Comparison of ENCODE assay signal across 8 cellular contexts in the genomic region with DNA sequence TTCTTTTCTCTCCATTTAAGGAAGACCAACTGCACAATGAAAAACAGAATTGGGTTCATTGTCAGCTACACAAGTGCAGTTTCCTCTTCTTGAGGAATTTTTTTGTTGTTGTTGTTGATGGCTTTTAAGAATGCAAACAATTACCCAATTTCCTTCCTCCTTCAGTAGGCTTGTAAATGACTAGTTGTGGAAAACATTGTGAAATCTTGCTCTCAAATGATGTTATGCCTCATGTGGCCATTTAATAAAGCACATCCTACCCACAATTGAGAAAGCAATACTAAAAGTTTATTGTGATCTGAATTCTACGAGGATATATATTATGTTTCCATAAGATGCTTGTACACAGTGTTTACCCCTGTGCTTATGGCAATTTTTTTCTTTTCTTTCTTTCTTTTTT.
A peak's percentile ranks its signal among the peaks of the same experiment; 100 is the strongest.
DNase-seq lines count a peak whose midpoint lies in the region; ATAC-seq and TF ChIP-seq lines count a peak whose summit lies in the region.

No MANE protein-coding gene starts in this region.

- no peak overlapping the region for H3K4me3 Mint-ChIP-seq in WTC11

- H3K27me3 ChIP-seq in mesenchymal stem cell (ENCODE audit: control insufficient read depth in 1 of 2, insufficient read depth in 1 of 2, low read length in 2 of 2), result no peaks in the 10 kb centered on the region

- H3K18ac ChIP-seq in mesenchymal stem cell (ENCODE audit: low read depth in 1 of 2, low read length in 2 of 2), result no peak overlapping the region

- ATAC-seq in HG03520 (IDR thresholded peaks at IDR 0.05; ENCODE audit: unreplicated experiment) (peak; percentile 78), WTC11 (peak; percentile 68), GM19455 (IDR thresholded peaks at IDR 0.05; ENCODE audit: unreplicated experiment) (no peak)

- H3K4me1 Mint-ChIP-seq in WTC11, result peaks cover 12% of the 10 kb centered on the region

- H3K27ac ChIP-seq in mesenchymal stem cell (ENCODE audit: low read length, poor library complexity, severe bottlenecking), result no peak overlapping the region

- CTCF ChIA-PET in WTC11 (lab: Charles Lee), result interaction anchor here (1.5 kb wide), 1 partner anchor 9 kb away, joined by 7 read pairs; no protein-coding TSS in a partner anchor
- CTCF ChIA-PET in GM10248 (lab: Yijun Ruan, JAX), result no interaction called here

- no peak overlapping the region for H2BK12ac ChIP-seq in mesenchymal stem cell (ENCODE audit: low read length in 2 of 2)

- H3K9me3 Mint-ChIP-seq in WTC11, result no peaks in the 10 kb centered on the region

- no peaks in the 10 kb centered on the region for H3K36me3 Mint-ChIP-seq in WTC11

- POLR2A ChIA-PET in WTC11 (lab: Charles Lee), result no interaction called here
- POLR2A ChIA-PET in GM10248 (lab: Yijun Ruan, JAX), result no interaction called here

- TF ChIP-seq CTCF in GM12864 (IDR thresholded peaks at IDR 0.05; ENCODE audit: low read depth, low read length, missing control alignments), result peak; percentile 21
- no peak for TF ChIP-seq CTCF in WTC11 (IDR thresholded peaks at IDR 0.05)
- no peak for TF ChIP-seq CTCF in GM10248 (IDR thresholded peaks at IDR 0.05; ENCODE audit: control extremely low read depth, extremely low read depth, low read depth, missing control alignments)

- H3K9me3 ChIP-seq in mesenchymal stem cell (ENCODE audit: control insufficient read depth, low read length), result no peaks in the 10 kb centered on the region

- H3K27me3 Mint-ChIP-seq in WTC11 (ENCODE audit: low read depth), result no peaks in the 10 kb centered on the region

- no peak overlapping the region for H4K91ac ChIP-seq in mesenchymal stem cell (ENCODE audit: low read length)

- H3K23ac ChIP-seq in mesenchymal stem cell (ENCODE audit: low read length in 2 of 2), result no peak overlapping the region

- WGBS in mesenchymal stem cell, result no CpG with 5 or more reads among the region's 1 CpG

- no peak overlapping the region for H2BK15ac ChIP-seq in mesenchymal stem cell (ENCODE audit: low read depth, poor library complexity, severe bottlenecking)

- no peak overlapping the region for H4K8ac ChIP-seq in mesenchymal stem cell (ENCODE audit: low read length)

- no peak overlapping the region for H3K4me2 ChIP-seq in mesenchymal stem cell (ENCODE audit: low read length, poor library complexity, severe bottlenecking)

- no peaks in the 10 kb centered on the region for H3K36me3 ChIP-seq in mesenchymal stem cell (ENCODE audit: control insufficient read depth in 1 of 2, insufficient read depth in 2 of 2, low read depth in 1 of 2, low read length in 2 of 2)

- H3K14ac ChIP-seq in mesenchymal stem cell (ENCODE audit: low read length in 2 of 2), result no peak overlapping the region

- no peak overlapping the region for H3K4ac ChIP-seq in mesenchymal stem cell (ENCODE audit: low read depth in 1 of 2, low read length in 2 of 2)

- H3K9ac ChIP-seq in mesenchymal stem cell (ENCODE audit: low read length), result no peak overlapping the region

- no peaks in the 10 kb centered on the region for H3K79me1 ChIP-seq in mesenchymal stem cell (replicated peaks; ENCODE audit: low read length, poor library complexity, severe bottlenecking)

- H3K27ac Mint-ChIP-seq in WTC11, result no peak overlapping the region

- H3K4me3 ChIP-seq in GM12864 (ENCODE audit: low read depth, low read length) (no peak overlapping the region), mesenchymal stem cell (ENCODE audit: insufficient read depth in 1 of 2, low read depth in 1 of 2, low read length in 2 of 2) (no peak overlapping the region)

- no peak overlapping the region for H2BK120ac ChIP-seq in mesenchymal stem cell (ENCODE audit: low read depth, low read length)

- DNase-seq in GM12864 (ENCODE audit: low read depth) (no peak), WTC11 (ENCODE audit: low spot score) (no peak), mesenchymal stem cell (peak; percentile 80), NCI-H526 treated with DMSO at 0.1 percent for 48 hours (lab: John Stamatoyannopoulos, UW) (no peak), 8988T (no peak), GM10248 (ENCODE audit: extremely low spot score) (no peak)

- no peak overlapping the region for H2AFZ ChIP-seq in mesenchymal stem cell (ENCODE audit: low read depth, low read length)

- no peak overlapping the region for H2AK5ac ChIP-seq in mesenchymal stem cell (ENCODE audit: low read length, severe bottlenecking)

- no peak overlapping the region for H2BK5ac ChIP-seq in mesenchymal stem cell (ENCODE audit: low read depth, low read length, poor library complexity, severe bottlenecking)

- H3K4me1 ChIP-seq in mesenchymal stem cell (ENCODE audit: control insufficient read depth, insufficient read depth, low read depth, low read length), result no peaks in the 10 kb centered on the region

TF ChIP-seq in WTC11, 78 proteins besides CTCF, POLR2A, EP300 and RAD21:
- TF ChIP-seq RORB (CRISPR knock-in tag; IDR thresholded peaks at IDR 0.05) (no peak), IRF2 (CRISPR knock-in tag; IDR thresholded peaks at IDR 0.05; ENCODE audit: borderline replicate concordance, low read depth) (no peak), FOXP1 (CRISPR knock-in tag; IDR thresholded peaks at IDR 0.05; ENCODE audit: borderline replicate concordance) (no peak)
- TF ChIP-seq, protein P1, sequence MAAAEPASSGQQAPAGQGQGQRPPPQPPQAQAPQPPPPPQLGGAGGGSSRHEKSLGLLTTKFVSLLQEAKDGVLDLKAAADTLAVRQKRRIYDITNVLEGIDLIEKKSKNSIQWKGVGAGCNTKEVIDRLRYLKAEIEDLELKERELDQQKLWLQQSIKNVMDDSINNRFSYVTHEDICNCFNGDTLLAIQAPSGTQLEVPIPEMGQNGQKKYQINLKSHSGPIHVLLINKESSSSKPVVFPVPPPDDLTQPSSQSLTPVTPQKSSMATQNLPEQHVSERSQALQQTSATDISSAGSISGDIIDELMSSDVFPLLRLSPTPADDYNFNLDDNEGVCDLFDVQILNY (CRISPR knock-in tag; IDR thresholded peaks at IDR 0.05), result no peak
- TF ChIP-seq, protein P2, sequence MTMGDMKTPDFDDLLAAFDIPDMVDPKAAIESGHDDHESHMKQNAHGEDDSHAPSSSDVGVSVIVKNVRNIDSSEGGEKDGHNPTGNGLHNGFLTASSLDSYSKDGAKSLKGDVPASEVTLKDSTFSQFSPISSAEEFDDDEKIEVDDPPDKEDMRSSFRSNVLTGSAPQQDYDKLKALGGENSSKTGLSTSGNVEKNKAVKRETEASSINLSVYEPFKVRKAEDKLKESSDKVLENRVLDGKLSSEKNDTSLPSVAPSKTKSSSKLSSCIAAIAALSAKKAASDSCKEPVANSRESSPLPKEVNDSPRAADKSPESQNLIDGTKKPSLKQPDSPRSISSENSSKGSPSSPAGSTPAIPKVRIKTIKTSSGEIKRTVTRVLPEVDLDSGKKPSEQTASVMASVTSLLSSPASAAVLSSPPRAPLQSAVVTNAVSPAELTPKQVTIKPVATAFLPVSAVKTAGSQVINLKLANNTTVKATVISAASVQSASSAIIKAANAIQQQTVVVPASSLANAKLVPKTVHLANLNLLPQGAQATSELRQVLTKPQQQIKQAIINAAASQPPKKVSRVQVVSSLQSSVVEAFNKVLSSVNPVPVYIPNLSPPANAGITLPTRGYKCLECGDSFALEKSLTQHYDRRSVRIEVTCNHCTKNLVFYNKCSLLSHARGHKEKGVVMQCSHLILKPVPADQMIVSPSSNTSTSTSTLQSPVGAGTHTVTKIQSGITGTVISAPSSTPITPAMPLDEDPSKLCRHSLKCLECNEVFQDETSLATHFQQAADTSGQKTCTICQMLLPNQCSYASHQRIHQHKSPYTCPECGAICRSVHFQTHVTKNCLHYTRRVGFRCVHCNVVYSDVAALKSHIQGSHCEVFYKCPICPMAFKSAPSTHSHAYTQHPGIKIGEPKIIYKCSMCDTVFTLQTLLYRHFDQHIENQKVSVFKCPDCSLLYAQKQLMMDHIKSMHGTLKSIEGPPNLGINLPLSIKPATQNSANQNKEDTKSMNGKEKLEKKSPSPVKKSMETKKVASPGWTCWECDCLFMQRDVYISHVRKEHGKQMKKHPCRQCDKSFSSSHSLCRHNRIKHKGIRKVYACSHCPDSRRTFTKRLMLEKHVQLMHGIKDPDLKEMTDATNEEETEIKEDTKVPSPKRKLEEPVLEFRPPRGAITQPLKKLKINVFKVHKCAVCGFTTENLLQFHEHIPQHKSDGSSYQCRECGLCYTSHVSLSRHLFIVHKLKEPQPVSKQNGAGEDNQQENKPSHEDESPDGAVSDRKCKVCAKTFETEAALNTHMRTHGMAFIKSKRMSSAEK (CRISPR knock-in tag; IDR thresholded peaks at IDR 0.05; ENCODE audit: borderline replicate concordance), result no peak
- TF ChIP-seq, protein P3, sequence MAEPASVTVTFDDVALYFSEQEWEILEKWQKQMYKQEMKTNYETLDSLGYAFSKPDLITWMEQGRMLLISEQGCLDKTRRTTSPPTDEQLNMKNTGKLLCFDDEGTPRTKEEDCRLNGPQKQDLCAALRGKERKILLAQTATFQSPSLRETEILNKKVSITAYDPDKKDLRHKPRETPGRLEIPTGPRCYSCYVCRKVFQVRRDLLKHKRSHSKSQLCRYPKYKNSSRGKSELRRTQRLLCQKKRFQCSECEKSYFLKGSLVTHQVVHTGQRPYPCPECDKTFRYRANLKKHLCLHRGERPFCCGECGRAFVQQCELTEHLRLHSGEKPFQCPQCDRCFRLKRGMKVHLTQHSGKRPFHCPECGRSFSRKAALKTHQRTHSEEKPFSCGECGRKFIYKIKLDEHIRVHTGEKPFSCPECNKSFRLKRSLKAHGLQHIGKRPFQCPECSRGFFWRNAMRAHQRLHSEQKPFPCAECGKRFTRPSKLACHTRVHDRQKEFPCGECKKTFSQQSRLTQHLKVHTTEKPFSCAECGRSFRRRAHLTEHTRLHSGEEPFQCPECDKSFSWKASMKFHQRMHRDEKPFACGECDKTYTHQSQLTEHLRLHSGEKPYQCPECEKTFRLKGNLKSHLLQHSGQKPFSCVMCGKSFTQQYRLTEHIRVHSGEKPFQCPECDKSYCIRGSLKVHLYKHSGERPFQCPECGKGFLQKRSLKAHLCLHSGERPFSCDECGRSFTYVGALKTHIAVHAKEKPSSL (CRISPR knock-in tag; conservative IDR thresholded peaks at IDR 0.05), result no peak
